In genomic region chr2:72035518-72036172, GRCh38 we compare ENCODE assay signal across 14 cellular contexts.
DNase-seq lines count a peak whose midpoint lies in the region; ATAC-seq and TF ChIP-seq lines count a peak whose summit lies in the region.
"Had no signal": no experiment of that assay in that cellular context is flagged by ENCODE, and none has a peak within 500 bp of the region (broad histone marks: within the 10 kb centered on the region; RNA-seq: fewer than 3 reads in every experiment).

No MANE protein-coding gene starts in this region.

- no peaks in the 10 kb centered on the region for H3K36me3 ChIP-seq in H7 (replicated peaks; ENCODE audit: control insufficient read depth, insufficient read depth, low read length)
- H3K36me3 ChIP-seq: tibial nerve had no signal

- no peaks in the 10 kb centered on the region for H3K27me3 ChIP-seq in H7 (ENCODE audit: control insufficient read depth, insufficient read depth, low read length)
- H3K27me3 ChIP-seq: tibial nerve had no signal

- in situ Hi-C loops in KBM-7 (cut with MboI; ENCODE audit: low pct_unique_long_range_greater_than_20kb, low sequenced_read_pairs), result no loop called here

- DNase-seq in AG10803 (ENCODE audit: low read depth), result peak; percentile 9
- DNase-seq in H7, result peak; percentile 34
- peak; percentile 23 for DNase-seq in astrocyte of the hippocampus (ENCODE audit: low read depth, low spot score)
- DNase-seq in iPS-NIHi7 (ENCODE audit: extremely low spot score), result peak; percentile 3
- no peak for DNase-seq in COR-L47 (lab: John Stamatoyannopoulos, UW)
- DNase-seq in KBM-7, result no peak
- DNase-seq in anterior cingulate cortex (lab: John Stamatoyannopoulos, UW), result no peak
- DNase-seq: activated CD4-positive, alpha-beta T cell treated with anti-CD3 and anti-CD28 coated beads for 36 hours; activated T-cell treated with anti-CD3 and anti-CD28 coated beads, Interleukin-2, amount 50 U/mL, for 48 hours; DMS153; kidney glomerular epithelial cell had no signal

- ATAC-seq in GM21526 (IDR thresholded peaks at IDR 0.05; ENCODE audit: low FRiP score, unreplicated experiment), result no peak
- ATAC-seq: activated CD4-positive, alpha-beta T cell treated with anti-CD3 and anti-CD28 coated beads for 36 hours had no signal

- H3K4me3 ChIP-seq in AG10803 (ENCODE audit: low read length), result no peak overlapping the region
- H3K4me3 ChIP-seq in H7 (ENCODE audit: insufficient read depth, low read depth, low read length), result no peak overlapping the region
- H3K4me3 ChIP-seq: dorsolateral prefrontal cortex, tibial nerve had no signal

- no peak for TF ChIP-seq CTCF in AG10803 (conservative IDR thresholded peaks at IDR 0.05; ENCODE audit: low read length)

Comparison
In these comparisons a context has a peak if more than half of its experiments do, and no peak if none do; other contexts are left out.
1. DNase-seq: peak in AG10803 (single experiment), H7 (single experiment), astrocyte of the hippocampus (single experiment) and iPS-NIHi7 (single experiment); none in COR-L47 (single experiment), KBM-7 (single experiment) and anterior cingulate cortex (0 of 58).